3 cellular contexts compared by ENCODE assay signal in genomic region chr3:62175161-62175560, GRCh38.
"Had no signal": no experiment of that assay in that cellular context is flagged by ENCODE, and none has a peak within 500 bp of the region (broad histone marks: within the 10 kb centered on the region; RNA-seq: fewer than 3 reads in every experiment).

No MANE protein-coding gene starts in this region.

- H3K4me3 ChIP-seq: GM12878 had no signal

- ATAC-seq: GM12878 had no signal

- DNase-seq: GDM1, GF-D8 had no signal
